12 cellular contexts compared by ENCODE assay signal in genomic region chr10:28587270-28587969, GRCh38. TPM values are rescaled to one million over a fixed set of nuclear protein-coding genes. Genes with fewer than 3 reads are reported as not detected.
A peak's percentile ranks its signal among the peaks of the same experiment; 100 is the strongest.
DNase-seq lines count a peak whose midpoint lies in the region; ATAC-seq, FAIRE-seq and TF ChIP-seq lines count a peak whose summit lies in the region.
"Had no signal": no experiment of that assay in that cellular context is flagged by ENCODE, and none has a peak within 500 bp of the region (broad histone marks: within the 10 kb centered on the region; RNA-seq: fewer than 3 reads in every experiment).

No MANE protein-coding gene starts in this region.

- no peaks in the 10 kb centered on the region for H3K9me3 Mint-ChIP-seq in naive thymus-derived CD4-positive, alpha-beta T cell
- H3K9me3 Mint-ChIP-seq: CD8-positive, alpha-beta memory T cell had no signal

- POLR2A ChIA-PET in AG04450 (lab: Yijun Ruan, JAX), result interaction anchor here (0.6 kb wide), 1 partner anchor 31 kb away, joined by 5 read pairs; no protein-coding TSS in a partner anchor
- POLR2A ChIA-PET in naive thymus-derived CD4-positive, alpha-beta T cell (lab: Charles Lee), result no interaction called here

- peaks cover 16 to 62% (median 49%) of the 10 kb centered on the region in 7 donors for H3K4me1 Mint-ChIP-seq in naive thymus-derived CD4-positive, alpha-beta T cell

- no peak overlapping the region for H3K4me3 ChIP-seq in AG04450 (ENCODE audit: low read depth, low read length)
- no peak overlapping the region for H3K4me3 ChIP-seq in naive thymus-derived CD4-positive, alpha-beta T cell (ENCODE audit: low read length)

- peak overlapping the region in 4 of 9 donors; percentile 13 to 71 (median 44) for H3K27ac Mint-ChIP-seq in naive thymus-derived CD4-positive, alpha-beta T cell

- H3K27me3 Mint-ChIP-seq in naive thymus-derived CD4-positive, alpha-beta T cell, result no peaks in the 10 kb centered on the region
- H3K27me3 Mint-ChIP-seq: CD8-positive, alpha-beta memory T cell had no signal

- peaks cover 0 to 4% of the 10 kb centered on the region in 2 donors for H3K4me1 ChIP-seq in naive thymus-derived CD4-positive, alpha-beta T cell (ENCODE audit: control insufficient read depth in 2 of 2, insufficient read depth in 2 of 2, low read length in 2 of 2)

- no peaks in the 10 kb centered on the region for H3K9me3 ChIP-seq in AG04450 (ENCODE audit: control insufficient read depth, insufficient read depth, low read length)
- H3K9me3 ChIP-seq in naive thymus-derived CD4-positive, alpha-beta T cell (ENCODE audit: control insufficient read depth in 2 of 3, low read length in 3 of 3), result no peaks in the 10 kb centered on the region

- no peaks in the 10 kb centered on the region for H3K27me3 ChIP-seq in AG04450 (ENCODE audit: control insufficient read depth, insufficient read depth, low read length)
- no peaks in the 10 kb centered on the region for H3K27me3 ChIP-seq in naive thymus-derived CD4-positive, alpha-beta T cell (ENCODE audit: control insufficient read depth in 2 of 2, insufficient read depth in 2 of 2, low read length in 2 of 2)

- DNase-seq in AG04450 (ENCODE audit: low read depth, low spot score) (peak; percentile 10), Kasumi-1 (lab: John Stamatoyannopoulos, UW) (peak; percentile 32 to 39), epithelial cell of prostate (ENCODE audit: low read depth, low spot score) (no peak), ecto neural progenitor cell (ENCODE audit: low spot score) (no peak), SW 1271 (lab: John Stamatoyannopoulos, UW) (no peak), frontal cortex (ENCODE audit: low spot score in 2 of 2) (no peak), G401 (ENCODE audit: low spot score) (no peak)
- no peak for DNase-seq in naive thymus-derived CD4-positive, alpha-beta T cell
- DNase-seq: CD8-positive, alpha-beta memory T cell; glutamatergic neuron; NCI-H2029 treated with DMSO at 0.1 percent for 48 hours had no signal

- peak; percentile 66 for ATAC-seq in naive thymus-derived CD4-positive, alpha-beta T cell

- H3K36me3 ChIP-seq in naive thymus-derived CD4-positive, alpha-beta T cell (ENCODE audit: control insufficient read depth in 2 of 3, insufficient read depth in 3 of 3, low read length in 3 of 3), result peaks cover 3 to 55% (median 25%) of the 10 kb centered on the region in 3 experiments

- no peak for FAIRE-seq in frontal cortex (lab: Jason Lieb, UNC)
- FAIRE-seq: bronchial epithelial cell had no signal

- no peak overlapping the region for H3K27ac ChIP-seq in AG04450 (ENCODE audit: low read depth, low read length)
- H3K27ac ChIP-seq in epithelial cell of prostate, result peak overlapping the region; percentile 4
- H3K27ac ChIP-seq in naive thymus-derived CD4-positive, alpha-beta T cell (ENCODE audit: low read depth, low read length), result no peak overlapping the region

- in situ Hi-C loops in G401 (cut with HindIII; ENCODE audit: low sequenced_read_pairs), result loop anchor here (25.0 kb wide), 1 partner anchor 150 kb away; no protein-coding TSS in a partner anchor

- no peak overlapping the region for H3K4me3 Mint-ChIP-seq in naive thymus-derived CD4-positive, alpha-beta T cell

- peaks cover 4 to 57% (median 36%) of the 10 kb centered on the region in 5 donors for H3K36me3 Mint-ChIP-seq in naive thymus-derived CD4-positive, alpha-beta T cell

- CTCF ChIA-PET in AG04450 (lab: Charles Lee), result interaction anchor here (0.5 to 0.7 kb wide), 2 partner anchors 26 to 1269 kb away, joined by 3 read pairs; no protein-coding TSS in a partner anchor
- CTCF ChIA-PET in naive thymus-derived CD4-positive, alpha-beta T cell (lab: Charles Lee), result no interaction called here

- no peak for TF ChIP-seq CTCF in AG04450 (IDR thresholded peaks at IDR 0.05; ENCODE audit: low read depth, low read length)

- intact Hi-C loops in naive thymus-derived CD4-positive, alpha-beta T cell (cut with micrococcal nuclease), result loop anchor here in 1 of 2 donors (5.0 kb wide), 1 partner anchor 55 kb away; the partner anchor contains the start of gene WAC

RNA-seq across cellular contexts. Expression of gene WAC, which starts 54.5 kb away (rescaled TPM):
- polyA plus RNA-seq in AG04450 (2011; rRNA removed), result 76.7 and 90.5 TPM in 2 replicates
- 61.7 and 77.5 TPM in 2 replicates for polyA minus RNA-seq in AG04450 (2011; rRNA and poly(A)+ RNA removed)
- total RNA-seq in naive thymus-derived CD4-positive, alpha-beta T cell, result 100 to 1,000 TPM; 143 to 184 (median 179) TPM
- 100 to 1,000 TPM in 1 of 2 donors, 10 to 100 TPM in 1; 86.0 to 115 TPM for polyA plus RNA-seq in naive thymus-derived CD4-positive, alpha-beta T cell
- 63.6 TPM for total RNA-seq in frontal cortex
- total RNA-seq in G401 (2014; rRNA removed; shearing (Covaris generic)), result 33.5 and 56.5 TPM in 2 replicates

Comparison
In these comparisons a context has a peak if more than half of its experiments do, and no peak if none do; other contexts are left out.
1. DNase-seq: peak in AG04450 (single experiment) and Kasumi-1 (2 of 2); none in epithelial cell of prostate (single experiment), naive thymus-derived CD4-positive, alpha-beta T cell (0 of 9), ecto neural progenitor cell (single experiment), SW 1271 (0 of 2), frontal cortex (0 of 2) and G401 (single experiment).